Comparison of ENCODE assay signal across 8 cellular contexts in genomic region chr5:154478224-154478565, GRCh38. TPM values are rescaled to one million over a fixed set of nuclear protein-coding genes. Genes with fewer than 3 reads are reported as not detected.
DNase-seq lines count a peak whose midpoint lies in the region; ATAC-seq and TF ChIP-seq lines count a peak whose summit lies in the region.

Gene HAND1, minus strand, starts transcription at chr5:154478227. Its CDS starts 219 bp downstream, at chr5:154478008.

- peaks cover 19% of the 10 kb centered on the region for H3K4me1 Mint-ChIP-seq in activated T-helper 17 cell treated with anti-CD3 and anti-CD28 coated beads, Interleukin-2, amount 50 U/mL, for 72 hours
- peaks cover 49% of the 10 kb centered on the region for H3K4me1 Mint-ChIP-seq in activated CD4-positive, alpha-beta memory T cell treated with anti-CD3 and anti-CD28 coated beads for 36 hours (ENCODE audit: low read depth)

- TF ChIP-seq POLR2A in thyroid gland (IDR thresholded peaks at IDR 0.05) = no peak

- peaks cover 11% of the 10 kb centered on the region; the same call in 1 of the 2 replicates for H3K36me3 ChIP-seq in HUES6 (ENCODE audit: control insufficient read depth, insufficient read depth, low read length)
- H3K36me3 ChIP-seq in thyroid gland = no peaks in the 10 kb centered on the region

- TF ChIP-seq CTCF in thyroid gland (IDR thresholded peaks at IDR 0.05) = no peak

- peaks cover 69% of the 10 kb centered on the region for H3K4me1 ChIP-seq in HUES6 (ENCODE audit: control insufficient read depth, insufficient read depth, low read length)
- H3K4me1 ChIP-seq in thyroid gland = peaks cover 25 to 56% of the 10 kb centered on the region in 2 donors

- peaks cover 74% of the 10 kb centered on the region for H3K27me3 Mint-ChIP-seq in activated T-helper 17 cell treated with anti-CD3 and anti-CD28 coated beads, Interleukin-2, amount 50 U/mL, for 72 hours
- peaks cover 79% of the 10 kb centered on the region for H3K27me3 Mint-ChIP-seq in activated CD4-positive, alpha-beta memory T cell treated with anti-CD3 and anti-CD28 coated beads for 36 hours

- intact Hi-C loops in thyroid gland (cut with DNase I) = no loop called here
- intact Hi-C loops in activated CD4-positive, alpha-beta memory T cell treated with anti-CD3 and anti-CD28 coated beads for 36 hours (cut with micrococcal nuclease) = no loop called here

- POLR2A ChIA-PET in activated CD4-positive, alpha-beta memory T cell treated with anti-CD3 and anti-CD28 coated beads for 36 hours (lab: Charles Lee) = no interaction called here

- no peak within 1 kb of the TSS for H3K27ac Mint-ChIP-seq in activated T-helper 17 cell treated with anti-CD3 and anti-CD28 coated beads, Interleukin-2, amount 50 U/mL, for 72 hours
- H3K27ac Mint-ChIP-seq in activated CD4-positive, alpha-beta memory T cell treated with anti-CD3 and anti-CD28 coated beads for 36 hours = no peak within 1 kb of the TSS

- in situ Hi-C loops in ACHN (cut with HindIII; ENCODE audit: low pct_ligation_motif_present, low pct_unique_long_range_greater_than_20kb, low sequenced_read_pairs) = no loop called here

- ATAC-seq in activated T-helper 17 cell treated with anti-CD3 and anti-CD28 coated beads, Interleukin-2, amount 50 U/mL, for 72 hours (replicated peaks) = no peak
- no peak for ATAC-seq in GM19023 (IDR thresholded peaks at IDR 0.05; ENCODE audit: unreplicated experiment)

- H3K4me3 ChIP-seq in HUES6 (ENCODE audit: low read depth, low read length) = peak within 1 kb of the TSS; percentile 68
- peak within 1 kb of the TSS in 1 of 3 donors; percentile 11 for H3K4me3 ChIP-seq in thyroid gland (replicated peaks in 1 of 3)

- H3K36me3 Mint-ChIP-seq in activated T-helper 17 cell treated with anti-CD3 and anti-CD28 coated beads, Interleukin-2, amount 50 U/mL, for 72 hours (ENCODE audit: low read depth) = peaks cover 6% of the 10 kb centered on the region
- no peaks in the 10 kb centered on the region for H3K36me3 Mint-ChIP-seq in activated CD4-positive, alpha-beta memory T cell treated with anti-CD3 and anti-CD28 coated beads for 36 hours

- CTCF ChIA-PET in activated CD4-positive, alpha-beta memory T cell treated with anti-CD3 and anti-CD28 coated beads for 36 hours (lab: Charles Lee) = interaction anchor here (1.5 kb wide), 1 partner anchor 10 kb away, joined by 6 read pairs; no protein-coding TSS in a partner anchor

- 0% methylated on average over 16 of the region's 20 CpGs; no CpG with 5 or more reads in 1 of the 2 donors for WGBS in thyroid gland, 2 donors

- H3K9ac ChIP-seq in HUES6 (ENCODE audit: low read length) = peak within 1 kb of the TSS; percentile 97

- peak within 1 kb of the TSS; percentile 57 for H3K4me3 Mint-ChIP-seq in activated T-helper 17 cell treated with anti-CD3 and anti-CD28 coated beads, Interleukin-2, amount 50 U/mL, for 72 hours
- no peak within 1 kb of the TSS for H3K4me3 Mint-ChIP-seq in activated CD4-positive, alpha-beta memory T cell treated with anti-CD3 and anti-CD28 coated beads for 36 hours

- no peaks in the 10 kb centered on the region for H3K9me3 ChIP-seq in HUES6 (ENCODE audit: control insufficient read depth, insufficient read depth, low read depth, low read length)
- H3K9me3 ChIP-seq in thyroid gland = no peaks in the 10 kb centered on the region

- DNase-seq in ACHN (peak; percentile 46), iPS-NIHi11 (ENCODE audit: low spot score) (peak; percentile 88), thyroid gland (peak; percentile 30 to 31), inferior parietal cortex (ENCODE audit: extremely low spot score) (no peak)
- no peak for DNase-seq in activated CD4-positive, alpha-beta memory T cell treated with anti-CD3 and anti-CD28 coated beads for 36 hours

- no peaks in the 10 kb centered on the region for H3K9me3 Mint-ChIP-seq in activated T-helper 17 cell treated with anti-CD3 and anti-CD28 coated beads, Interleukin-2, amount 50 U/mL, for 72 hours
- H3K9me3 Mint-ChIP-seq in activated CD4-positive, alpha-beta memory T cell treated with anti-CD3 and anti-CD28 coated beads for 36 hours = no peaks in the 10 kb centered on the region

- H3K27ac ChIP-seq in HUES6 (ENCODE audit: low read depth, low read length) (peak within 1 kb of the TSS; percentile 52; the same call in 1 of the 2 replicates), thyroid gland (no peak within 1 kb of the TSS)

- H3K27me3 ChIP-seq in HUES6 (ENCODE audit: control insufficient read depth, insufficient read depth, low read length) = peaks cover 99% of the 10 kb centered on the region
- H3K27me3 ChIP-seq in thyroid gland = peaks cover 93% of the 10 kb centered on the region

RNA-seq across cellular contexts. Expression of gene HAND1, which starts in this region (rescaled TPM):
- not detected for total RNA-seq in activated T-helper 17 cell treated with anti-CD3 and anti-CD28 coated beads, Interleukin-2, amount 50 U/mL, for 72 hours
- total RNA-seq in thyroid gland = not detected
- not detected for total RNA-seq in activated CD4-positive, alpha-beta memory T cell treated with anti-CD3 and anti-CD28 coated beads for 36 hours

Comparison
In these comparisons a context has a peak if more than half of its experiments do, and no peak if none do; other contexts are left out.
1. Peak in DNase-seq in thyroid gland; RNA of the gene not detected or under 1 TPM.
2. DNase-seq: peak in ACHN (single experiment) and iPS-NIHi11 (single experiment); none in activated CD4-positive, alpha-beta memory T cell treated with anti-CD3 and anti-CD28 coated beads for 36 hours (single experiment) and inferior parietal cortex (single experiment).